Comparison of ENCODE assay signal across 1 cellular context in the genomic region with DNA sequence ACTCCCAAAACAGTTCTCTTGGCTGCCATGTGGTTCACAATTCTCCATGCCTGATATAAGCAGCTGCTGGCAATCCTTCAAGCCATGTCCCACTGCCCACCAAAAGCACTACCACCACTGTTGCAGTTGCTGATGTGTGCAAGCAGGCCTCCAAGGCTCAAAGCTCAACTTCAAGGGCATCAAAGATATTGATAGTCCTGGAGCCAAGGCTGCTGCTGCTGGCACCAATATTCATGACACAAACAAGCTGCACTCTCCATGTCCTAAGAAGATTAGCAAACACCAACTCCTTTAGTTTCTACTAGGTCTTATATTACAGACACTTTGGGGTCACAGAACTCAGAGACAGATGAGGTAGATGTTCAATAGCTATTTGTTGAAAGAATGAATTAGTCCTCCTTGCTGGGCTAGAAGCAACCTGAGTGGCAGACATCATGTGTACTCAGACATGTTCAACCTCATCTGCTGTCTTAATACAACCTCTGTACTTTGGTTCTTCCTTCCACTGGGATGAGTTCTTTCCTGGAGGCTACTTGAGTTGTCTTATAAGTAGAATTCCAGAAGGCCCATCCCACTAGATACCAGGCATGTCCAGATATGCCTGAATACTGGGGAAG.
A peak's percentile ranks its signal among the peaks of the same experiment; 100 is the strongest.
TF ChIP-seq lines count a peak whose summit lies in the region.

No MANE protein-coding gene starts in this region.

TF ChIP-seq in HepG2, 621 proteins besides CTCF, POLR2A, EP300 and RAD21 (continued from another document and continues in another):
- TF ChIP-seq, protein P1, sequence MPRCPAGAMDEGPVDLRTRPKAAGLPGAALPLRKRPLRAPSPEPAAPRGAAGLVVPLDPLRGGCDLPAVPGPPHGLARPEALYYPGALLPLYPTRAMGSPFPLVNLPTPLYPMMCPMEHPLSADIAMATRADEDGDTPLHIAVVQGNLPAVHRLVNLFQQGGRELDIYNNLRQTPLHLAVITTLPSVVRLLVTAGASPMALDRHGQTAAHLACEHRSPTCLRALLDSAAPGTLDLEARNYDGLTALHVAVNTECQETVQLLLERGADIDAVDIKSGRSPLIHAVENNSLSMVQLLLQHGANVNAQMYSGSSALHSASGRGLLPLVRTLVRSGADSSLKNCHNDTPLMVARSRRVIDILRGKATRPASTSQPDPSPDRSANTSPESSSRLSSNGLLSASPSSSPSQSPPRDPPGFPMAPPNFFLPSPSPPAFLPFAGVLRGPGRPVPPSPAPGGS (CRISPR knock-in tag; IDR thresholded peaks at IDR 0.05) = peak; percentile 35; the same call in 1 of the 2 replicates
- TF ChIP-seq ZNF782 (CRISPR knock-in tag; IDR thresholded peaks at IDR 0.05; ENCODE audit: borderline replicate concordance) (peak; percentile 73; the same call in 1 of the 2 replicates), ZFP62 (CRISPR knock-in tag; IDR thresholded peaks at IDR 0.05) (no peak), CCDC6 (CRISPR knock-in tag; IDR thresholded peaks at IDR 0.05) (0 out of 2 replicates have a peak, but pooled peaks have one; percentile 28), ZNF44 (CRISPR knock-in tag; IDR thresholded peaks at IDR 0.05) (peak; percentile 24; the same call in 1 of the 2 replicates), ESRRA (CRISPR knock-in tag; IDR thresholded peaks at IDR 0.05; ENCODE audit: low read depth) (peak; percentile 91), ZNF317 (CRISPR knock-in tag; IDR thresholded peaks at IDR 0.05) (peak; percentile 35; the same call in 1 of the 2 replicates), ZFY (CRISPR knock-in tag; IDR thresholded peaks at IDR 0.05) (peak; percentile 76), ZNF260 (CRISPR knock-in tag; IDR thresholded peaks at IDR 0.05; ENCODE audit: borderline replicate concordance, low read depth) (no peak), MEIS1 (CRISPR knock-in tag; IDR thresholded peaks at IDR 0.05; ENCODE audit: borderline replicate concordance) (0 out of 2 replicates have a peak, but pooled peaks have one; percentile 61), ZFX (CRISPR knock-in tag; IDR thresholded peaks at IDR 0.05; ENCODE audit: low read depth) (peak; percentile 89), ZNF605 (CRISPR knock-in tag; IDR thresholded peaks at IDR 0.05) (peak; percentile 54; the same call in 1 of the 2 replicates), ZMYM3 (CRISPR knock-in tag; IDR thresholded peaks at IDR 0.05) (peak; percentile 84), FOXA3 (CRISPR knock-in tag; IDR thresholded peaks at IDR 0.05) (peak; percentile 85), HDAC1 (CRISPR knock-in tag; IDR thresholded peaks at IDR 0.05) (peak; percentile 92), MIXL1 (CRISPR knock-in tag; IDR thresholded peaks at IDR 0.05) (0 out of 2 replicates have a peak, but pooled peaks have one; percentile 66), NR2C2 (CRISPR knock-in tag; IDR thresholded peaks at IDR 0.05; ENCODE audit: borderline replicate concordance) (peak; percentile 53; the same call in 1 of the 2 replicates), FOXO1 (CRISPR knock-in tag; IDR thresholded peaks at IDR 0.05) (peak; percentile 91), NPAS2 (CRISPR knock-in tag; IDR thresholded peaks at IDR 0.05; ENCODE audit: borderline replicate concordance) (no peak), DPF2 (CRISPR knock-in tag; IDR thresholded peaks at IDR 0.05; ENCODE audit: borderline replicate concordance, low read depth) (0 out of 2 replicates have a peak, but pooled peaks have one; percentile 87), MTA1 (CRISPR knock-in tag; IDR thresholded peaks at IDR 0.05; ENCODE audit: borderline replicate concordance) (peak; percentile 88; the same call in 1 of the 2 replicates), CREM (IDR thresholded peaks at IDR 0.05) (peak; percentile 53), CREM (CRISPR knock-in tag; IDR thresholded peaks at IDR 0.05) (no peak), WIZ (CRISPR knock-in tag; IDR thresholded peaks at IDR 0.05) (peak; percentile 46; the same call in 1 of the 2 replicates), GPN1 (CRISPR knock-in tag; IDR thresholded peaks at IDR 0.05; ENCODE audit: borderline replicate concordance) (no peak), ATF7-NPFF (CRISPR knock-in tag; IDR thresholded peaks at IDR 0.05; ENCODE audit: low read depth) (peak; percentile 39; the same call in 1 of the 2 replicates)
- TF ChIP-seq, protein P2, sequence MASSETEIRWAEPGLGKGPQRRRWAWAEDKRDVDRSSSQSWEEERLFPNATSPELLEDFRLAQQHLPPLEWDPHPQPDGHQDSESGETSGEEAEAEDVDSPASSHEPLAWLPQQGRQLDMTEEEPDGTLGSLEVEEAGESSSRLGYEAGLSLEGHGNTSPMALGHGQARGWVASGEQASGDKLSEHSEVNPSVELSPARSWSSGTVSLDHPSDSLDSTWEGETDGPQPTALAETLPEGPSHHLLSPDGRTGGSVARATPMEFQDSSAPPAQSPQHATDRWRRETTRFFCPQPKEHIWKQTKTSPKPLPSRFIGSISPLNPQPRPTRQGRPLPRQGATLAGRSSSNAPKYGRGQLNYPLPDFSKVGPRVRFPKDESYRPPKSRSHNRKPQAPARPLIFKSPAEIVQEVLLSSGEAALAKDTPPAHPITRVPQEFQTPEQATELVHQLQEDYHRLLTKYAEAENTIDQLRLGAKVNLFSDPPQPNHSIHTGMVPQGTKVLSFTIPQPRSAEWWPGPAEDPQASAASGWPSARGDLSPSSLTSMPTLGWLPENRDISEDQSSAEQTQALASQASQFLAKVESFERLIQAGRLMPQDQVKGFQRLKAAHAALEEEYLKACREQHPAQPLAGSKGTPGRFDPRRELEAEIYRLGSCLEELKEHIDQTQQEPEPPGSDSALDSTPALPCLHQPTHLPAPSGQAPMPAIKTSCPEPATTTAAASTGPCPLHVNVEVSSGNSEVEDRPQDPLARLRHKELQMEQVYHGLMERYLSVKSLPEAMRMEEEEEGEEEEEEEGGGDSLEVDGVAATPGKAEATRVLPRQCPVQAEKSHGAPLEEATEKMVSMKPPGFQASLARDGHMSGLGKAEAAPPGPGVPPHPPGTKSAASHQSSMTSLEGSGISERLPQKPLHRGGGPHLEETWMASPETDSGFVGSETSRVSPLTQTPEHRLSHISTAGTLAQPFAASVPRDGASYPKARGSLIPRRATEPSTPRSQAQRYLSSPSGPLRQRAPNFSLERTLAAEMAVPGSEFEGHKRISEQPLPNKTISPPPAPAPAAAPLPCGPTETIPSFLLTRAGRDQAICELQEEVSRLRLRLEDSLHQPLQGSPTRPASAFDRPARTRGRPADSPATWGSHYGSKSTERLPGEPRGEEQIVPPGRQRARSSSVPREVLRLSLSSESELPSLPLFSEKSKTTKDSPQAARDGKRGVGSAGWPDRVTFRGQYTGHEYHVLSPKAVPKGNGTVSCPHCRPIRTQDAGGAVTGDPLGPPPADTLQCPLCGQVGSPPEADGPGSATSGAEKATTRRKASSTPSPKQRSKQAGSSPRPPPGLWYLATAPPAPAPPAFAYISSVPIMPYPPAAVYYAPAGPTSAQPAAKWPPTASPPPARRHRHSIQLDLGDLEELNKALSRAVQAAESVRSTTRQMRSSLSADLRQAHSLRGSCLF (CRISPR knock-in tag; IDR thresholded peaks at IDR 0.05; ENCODE audit: borderline replicate concordance) = no peak
- TF ChIP-seq, protein P3, sequence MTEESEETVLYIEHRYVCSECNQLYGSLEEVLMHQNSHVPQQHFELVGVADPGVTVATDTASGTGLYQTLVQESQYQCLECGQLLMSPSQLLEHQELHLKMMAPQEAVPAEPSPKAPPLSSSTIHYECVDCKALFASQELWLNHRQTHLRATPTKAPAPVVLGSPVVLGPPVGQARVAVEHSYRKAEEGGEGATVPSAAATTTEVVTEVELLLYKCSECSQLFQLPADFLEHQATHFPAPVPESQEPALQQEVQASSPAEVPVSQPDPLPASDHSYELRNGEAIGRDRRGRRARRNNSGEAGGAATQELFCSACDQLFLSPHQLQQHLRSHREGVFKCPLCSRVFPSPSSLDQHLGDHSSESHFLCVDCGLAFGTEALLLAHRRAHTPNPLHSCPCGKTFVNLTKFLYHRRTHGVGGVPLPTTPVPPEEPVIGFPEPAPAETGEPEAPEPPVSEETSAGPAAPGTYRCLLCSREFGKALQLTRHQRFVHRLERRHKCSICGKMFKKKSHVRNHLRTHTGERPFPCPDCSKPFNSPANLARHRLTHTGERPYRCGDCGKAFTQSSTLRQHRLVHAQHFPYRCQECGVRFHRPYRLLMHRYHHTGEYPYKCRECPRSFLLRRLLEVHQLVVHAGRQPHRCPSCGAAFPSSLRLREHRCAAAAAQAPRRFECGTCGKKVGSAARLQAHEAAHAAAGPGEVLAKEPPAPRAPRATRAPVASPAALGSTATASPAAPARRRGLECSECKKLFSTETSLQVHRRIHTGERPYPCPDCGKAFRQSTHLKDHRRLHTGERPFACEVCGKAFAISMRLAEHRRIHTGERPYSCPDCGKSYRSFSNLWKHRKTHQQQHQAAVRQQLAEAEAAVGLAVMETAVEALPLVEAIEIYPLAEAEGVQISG (CRISPR knock-in tag; IDR thresholded peaks at IDR 0.05) = peak; percentile 58
- TF ChIP-seq, protein P4, sequence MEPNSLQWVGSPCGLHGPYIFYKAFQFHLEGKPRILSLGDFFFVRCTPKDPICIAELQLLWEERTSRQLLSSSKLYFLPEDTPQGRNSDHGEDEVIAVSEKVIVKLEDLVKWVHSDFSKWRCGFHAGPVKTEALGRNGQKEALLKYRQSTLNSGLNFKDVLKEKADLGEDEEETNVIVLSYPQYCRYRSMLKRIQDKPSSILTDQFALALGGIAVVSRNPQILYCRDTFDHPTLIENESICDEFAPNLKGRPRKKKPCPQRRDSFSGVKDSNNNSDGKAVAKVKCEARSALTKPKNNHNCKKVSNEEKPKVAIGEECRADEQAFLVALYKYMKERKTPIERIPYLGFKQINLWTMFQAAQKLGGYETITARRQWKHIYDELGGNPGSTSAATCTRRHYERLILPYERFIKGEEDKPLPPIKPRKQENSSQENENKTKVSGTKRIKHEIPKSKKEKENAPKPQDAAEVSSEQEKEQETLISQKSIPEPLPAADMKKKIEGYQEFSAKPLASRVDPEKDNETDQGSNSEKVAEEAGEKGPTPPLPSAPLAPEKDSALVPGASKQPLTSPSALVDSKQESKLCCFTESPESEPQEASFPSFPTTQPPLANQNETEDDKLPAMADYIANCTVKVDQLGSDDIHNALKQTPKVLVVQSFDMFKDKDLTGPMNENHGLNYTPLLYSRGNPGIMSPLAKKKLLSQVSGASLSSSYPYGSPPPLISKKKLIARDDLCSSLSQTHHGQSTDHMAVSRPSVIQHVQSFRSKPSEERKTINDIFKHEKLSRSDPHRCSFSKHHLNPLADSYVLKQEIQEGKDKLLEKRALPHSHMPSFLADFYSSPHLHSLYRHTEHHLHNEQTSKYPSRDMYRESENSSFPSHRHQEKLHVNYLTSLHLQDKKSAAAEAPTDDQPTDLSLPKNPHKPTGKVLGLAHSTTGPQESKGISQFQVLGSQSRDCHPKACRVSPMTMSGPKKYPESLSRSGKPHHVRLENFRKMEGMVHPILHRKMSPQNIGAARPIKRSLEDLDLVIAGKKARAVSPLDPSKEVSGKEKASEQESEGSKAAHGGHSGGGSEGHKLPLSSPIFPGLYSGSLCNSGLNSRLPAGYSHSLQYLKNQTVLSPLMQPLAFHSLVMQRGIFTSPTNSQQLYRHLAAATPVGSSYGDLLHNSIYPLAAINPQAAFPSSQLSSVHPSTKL (CRISPR knock-in tag; IDR thresholded peaks at IDR 0.05) = peak; percentile 99
- TF ChIP-seq, protein P5, sequence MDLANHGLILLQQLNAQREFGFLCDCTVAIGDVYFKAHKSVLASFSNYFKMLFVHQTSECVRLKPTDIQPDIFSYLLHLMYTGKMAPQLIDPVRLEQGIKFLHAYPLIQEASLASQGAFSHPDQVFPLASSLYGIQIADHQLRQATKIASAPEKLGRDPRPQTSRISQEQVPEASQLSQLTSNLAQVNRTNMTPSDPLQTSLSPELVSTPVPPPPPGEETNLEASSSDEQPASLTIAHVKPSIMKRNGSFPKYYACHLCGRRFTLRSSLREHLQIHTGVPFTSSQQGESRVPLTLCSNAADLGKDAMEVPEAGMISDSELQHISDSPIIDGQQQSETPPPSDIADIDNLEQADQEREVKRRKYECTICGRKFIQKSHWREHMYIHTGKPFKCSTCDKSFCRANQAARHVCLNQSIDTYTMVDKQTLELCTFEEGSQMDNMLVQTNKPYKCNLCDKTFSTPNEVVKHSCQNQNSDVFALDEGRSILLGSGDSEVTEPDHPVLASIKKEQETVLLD (CRISPR knock-in tag; IDR thresholded peaks at IDR 0.05; ENCODE audit: low read depth) = no peak
- TF ChIP-seq, protein P6, sequence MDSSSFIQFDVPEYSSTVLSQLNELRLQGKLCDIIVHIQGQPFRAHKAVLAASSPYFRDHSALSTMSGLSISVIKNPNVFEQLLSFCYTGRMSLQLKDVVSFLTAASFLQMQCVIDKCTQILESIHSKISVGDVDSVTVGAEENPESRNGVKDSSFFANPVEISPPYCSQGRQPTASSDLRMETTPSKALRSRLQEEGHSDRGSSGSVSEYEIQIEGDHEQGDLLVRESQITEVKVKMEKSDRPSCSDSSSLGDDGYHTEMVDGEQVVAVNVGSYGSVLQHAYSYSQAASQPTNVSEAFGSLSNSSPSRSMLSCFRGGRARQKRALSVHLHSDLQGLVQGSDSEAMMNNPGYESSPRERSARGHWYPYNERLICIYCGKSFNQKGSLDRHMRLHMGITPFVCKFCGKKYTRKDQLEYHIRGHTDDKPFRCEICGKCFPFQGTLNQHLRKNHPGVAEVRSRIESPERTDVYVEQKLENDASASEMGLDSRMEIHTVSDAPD (CRISPR knock-in tag; IDR thresholded peaks at IDR 0.05) = peak; percentile 65; the same call in 1 of the 2 replicates
- TF ChIP-seq, protein P7, sequence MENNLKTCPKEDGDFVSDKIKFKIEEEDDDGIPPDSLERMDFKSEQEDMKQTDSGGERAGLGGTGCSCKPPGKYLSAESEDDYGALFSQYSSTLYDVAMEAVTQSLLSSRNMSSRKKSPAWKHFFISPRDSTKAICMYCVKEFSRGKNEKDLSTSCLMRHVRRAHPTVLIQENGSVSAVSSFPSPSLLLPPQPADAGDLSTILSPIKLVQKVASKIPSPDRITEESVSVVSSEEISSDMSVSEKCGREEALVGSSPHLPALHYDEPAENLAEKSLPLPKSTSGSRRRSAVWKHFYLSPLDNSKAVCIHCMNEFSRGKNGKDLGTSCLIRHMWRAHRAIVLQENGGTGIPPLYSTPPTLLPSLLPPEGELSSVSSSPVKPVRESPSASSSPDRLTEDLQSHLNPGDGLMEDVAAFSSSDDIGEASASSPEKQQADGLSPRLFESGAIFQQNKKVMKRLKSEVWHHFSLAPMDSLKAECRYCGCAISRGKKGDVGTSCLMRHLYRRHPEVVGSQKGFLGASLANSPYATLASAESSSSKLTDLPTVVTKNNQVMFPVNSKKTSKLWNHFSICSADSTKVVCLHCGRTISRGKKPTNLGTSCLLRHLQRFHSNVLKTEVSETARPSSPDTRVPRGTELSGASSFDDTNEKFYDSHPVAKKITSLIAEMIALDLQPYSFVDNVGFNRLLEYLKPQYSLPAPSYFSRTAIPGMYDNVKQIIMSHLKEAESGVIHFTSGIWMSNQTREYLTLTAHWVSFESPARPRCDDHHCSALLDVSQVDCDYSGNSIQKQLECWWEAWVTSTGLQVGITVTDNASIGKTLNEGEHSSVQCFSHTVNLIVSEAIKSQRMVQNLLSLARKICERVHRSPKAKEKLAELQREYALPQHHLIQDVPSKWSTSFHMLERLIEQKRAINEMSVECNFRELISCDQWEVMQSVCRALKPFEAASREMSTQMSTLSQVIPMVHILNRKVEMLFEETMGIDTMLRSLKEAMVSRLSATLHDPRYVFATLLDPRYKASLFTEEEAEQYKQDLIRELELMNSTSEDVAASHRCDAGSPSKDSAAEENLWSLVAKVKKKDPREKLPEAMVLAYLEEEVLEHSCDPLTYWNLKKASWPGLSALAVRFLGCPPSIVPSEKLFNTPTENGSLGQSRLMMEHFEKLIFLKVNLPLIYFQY (CRISPR knock-in tag; IDR thresholded peaks at IDR 0.05; ENCODE audit: borderline replicate concordance) = no peak
- TF ChIP-seq, protein P8, sequence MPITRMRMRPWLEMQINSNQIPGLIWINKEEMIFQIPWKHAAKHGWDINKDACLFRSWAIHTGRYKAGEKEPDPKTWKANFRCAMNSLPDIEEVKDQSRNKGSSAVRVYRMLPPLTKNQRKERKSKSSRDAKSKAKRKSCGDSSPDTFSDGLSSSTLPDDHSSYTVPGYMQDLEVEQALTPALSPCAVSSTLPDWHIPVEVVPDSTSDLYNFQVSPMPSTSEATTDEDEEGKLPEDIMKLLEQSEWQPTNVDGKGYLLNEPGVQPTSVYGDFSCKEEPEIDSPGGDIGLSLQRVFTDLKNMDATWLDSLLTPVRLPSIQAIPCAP (CRISPR knock-in tag; IDR thresholded peaks at IDR 0.05; ENCODE audit: low read depth) = no peak
